In genomic region chr15:90520365-90520764, GRCh38 we compare ENCODE assay signal across 1 cellular context.
TF ChIP-seq lines count a peak whose summit lies in the region.

No MANE protein-coding gene starts in this region.

TF ChIP-seq in SK-N-SH, 30 proteins besides CTCF, POLR2A, EP300 and RAD21 (continued from another document):
- TF ChIP-seq REST (IDR thresholded peaks at IDR 0.05; ENCODE audit: low read depth, low read length) = no peak
- no peak for TF ChIP-seq GABPA (IDR thresholded peaks at IDR 0.05; ENCODE audit: low read depth)
- TF ChIP-seq FOXM1 (IDR thresholded peaks at IDR 0.05; ENCODE audit: low read depth) = no peak
